8 cellular contexts compared by ENCODE assay signal in the genomic region with DNA sequence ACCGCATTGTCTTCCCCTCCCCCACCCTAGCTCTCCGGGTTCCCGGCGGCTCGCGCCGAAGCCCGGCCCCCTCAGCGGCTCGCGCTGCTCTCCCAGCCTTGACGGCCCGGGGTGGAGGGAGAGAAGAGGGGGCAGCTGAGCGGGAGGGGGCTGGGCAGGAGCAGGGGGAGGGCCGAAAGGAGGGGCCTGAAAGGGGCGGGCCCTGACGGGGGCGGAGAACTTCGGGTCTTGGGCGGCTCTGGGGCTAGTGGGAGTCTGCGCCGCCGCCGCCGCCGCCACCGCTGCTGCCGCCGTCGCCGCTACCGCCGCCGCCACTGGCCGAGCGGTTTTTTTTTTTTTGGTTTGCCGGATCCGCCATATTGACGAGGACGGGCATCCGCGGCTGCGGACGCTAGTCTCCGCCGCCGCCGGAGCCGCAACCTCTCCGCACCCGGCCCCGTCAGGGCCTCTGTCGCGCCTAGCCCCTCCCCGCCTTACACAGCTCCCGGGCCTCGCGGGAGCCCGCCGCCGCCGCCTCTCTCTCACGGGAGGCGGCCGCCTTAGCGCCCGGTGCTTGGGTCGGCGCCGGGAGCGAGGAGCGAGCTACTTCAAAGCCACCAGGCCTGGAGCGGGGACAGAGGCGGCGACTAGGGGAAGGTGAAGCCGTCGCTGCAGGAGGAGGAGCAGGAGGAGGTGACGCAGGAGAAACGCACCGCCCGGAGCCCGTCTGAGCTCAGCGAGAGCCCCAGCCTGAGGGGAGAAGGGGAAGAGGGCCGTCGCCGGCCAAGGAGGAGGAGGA. TPM values are rescaled to one million over a fixed set of nuclear protein-coding genes. Genes with fewer than 3 reads are reported as not detected.
DNase-seq lines count a peak whose midpoint lies in the region; ATAC-seq and TF ChIP-seq lines count a peak whose summit lies in the region.

A gene with protein sequence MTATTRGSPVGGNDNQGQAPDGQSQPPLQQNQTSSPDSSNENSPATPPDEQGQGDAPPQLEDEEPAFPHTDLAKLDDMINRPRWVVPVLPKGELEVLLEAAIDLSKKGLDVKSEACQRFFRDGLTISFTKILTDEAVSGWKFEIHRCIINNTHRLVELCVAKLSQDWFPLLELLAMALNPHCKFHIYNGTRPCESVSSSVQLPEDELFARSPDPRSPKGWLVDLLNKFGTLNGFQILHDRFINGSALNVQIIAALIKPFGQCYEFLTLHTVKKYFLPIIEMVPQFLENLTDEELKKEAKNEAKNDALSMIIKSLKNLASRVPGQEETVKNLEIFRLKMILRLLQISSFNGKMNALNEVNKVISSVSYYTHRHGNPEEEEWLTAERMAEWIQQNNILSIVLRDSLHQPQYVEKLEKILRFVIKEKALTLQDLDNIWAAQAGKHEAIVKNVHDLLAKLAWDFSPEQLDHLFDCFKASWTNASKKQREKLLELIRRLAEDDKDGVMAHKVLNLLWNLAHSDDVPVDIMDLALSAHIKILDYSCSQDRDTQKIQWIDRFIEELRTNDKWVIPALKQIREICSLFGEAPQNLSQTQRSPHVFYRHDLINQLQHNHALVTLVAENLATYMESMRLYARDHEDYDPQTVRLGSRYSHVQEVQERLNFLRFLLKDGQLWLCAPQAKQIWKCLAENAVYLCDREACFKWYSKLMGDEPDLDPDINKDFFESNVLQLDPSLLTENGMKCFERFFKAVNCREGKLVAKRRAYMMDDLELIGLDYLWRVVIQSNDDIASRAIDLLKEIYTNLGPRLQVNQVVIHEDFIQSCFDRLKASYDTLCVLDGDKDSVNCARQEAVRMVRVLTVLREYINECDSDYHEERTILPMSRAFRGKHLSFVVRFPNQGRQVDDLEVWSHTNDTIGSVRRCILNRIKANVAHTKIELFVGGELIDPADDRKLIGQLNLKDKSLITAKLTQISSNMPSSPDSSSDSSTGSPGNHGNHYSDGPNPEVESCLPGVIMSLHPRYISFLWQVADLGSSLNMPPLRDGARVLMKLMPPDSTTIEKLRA (N-terminal part only) (plus strand): TSS at position 341 of the 778 bp plus-strand sequence. CDS start 38,184 bp downstream, outside the sequence.

- no peaks in the 10 kb centered on the region for H3K4me1 ChIP-seq in ectodermal cell (ENCODE audit: control insufficient read depth, insufficient read depth, low read length)

- no peaks in the 10 kb centered on the region for H3K9me3 ChIP-seq in ectodermal cell (ENCODE audit: control insufficient read depth, low read length)

- H3K4me1 Mint-ChIP-seq in CD14-positive monocyte = peaks cover 37% of the 10 kb centered on the region

- no peaks in the 10 kb centered on the region for H3K36me3 ChIP-seq in ectodermal cell (ENCODE audit: control insufficient read depth, insufficient read depth, low read length)

- H3K27ac ChIP-seq in ectodermal cell (ENCODE audit: insufficient read depth, low read depth, low read length, poor library complexity, severe bottlenecking) = peak within 1 kb of the TSS; percentile 100

- ATAC-seq in GM19372 (IDR thresholded peaks at IDR 0.05; ENCODE audit: low read depth, unreplicated experiment) = peak; percentile 44
- peak; percentile 45 for ATAC-seq in HG03521 (IDR thresholded peaks at IDR 0.05; ENCODE audit: unreplicated experiment)

- H3K27ac Mint-ChIP-seq in CD14-positive monocyte = peak within 1 kb of the TSS; percentile 97 to 99 (median 98)

- peak within 1 kb of the TSS; percentile 75 for H3K4me3 ChIP-seq in ectodermal cell (ENCODE audit: insufficient read depth, low read depth, low read length)

- H3K4me3 Mint-ChIP-seq in CD14-positive monocyte = peak within 1 kb of the TSS; percentile 82 to 88

- DNase-seq in CD14-positive monocyte (ENCODE audit: low spot score) (peak; percentile 85), NCI-H82 treated with DMSO at 0.1 percent for 48 hours (lab: John Stamatoyannopoulos, UW; ENCODE audit: unreplicated experiment) (peak; percentile 69), medulla oblongata (ENCODE audit: extremely low spot score) (peak; percentile 89)
- DNase-seq in activated CD8-positive, alpha-beta memory T cell treated with anti-CD3 and anti-CD28 coated beads for 1 hour (ENCODE audit: extremely low read depth in 1 of 2, low read depth in 1 of 2) = peak; percentile 76 to 83
- peak; percentile 61 to 87 (median 76) for DNase-seq in stimulated activated CD4-positive, alpha-beta T cell treated with anti-CD3 and anti-CD28 coated beads, TNF-alpha, amount 100 ng/mL, for 48 hours (ENCODE audit: low read depth in 3 of 3)

- intact Hi-C loops in CD14-positive monocyte (cut with micrococcal nuclease) = loop anchor here (10.0 kb wide), 2 partner anchors 50 to 70 kb away; no protein-coding TSS in a partner anchor

- H3K36me3 Mint-ChIP-seq in CD14-positive monocyte = peaks cover 4 to 9% of the 10 kb centered on the region in 2 donors

- WGBS in ectodermal cell, 2 experiments = 0 to 1% methylated on average over 74 to 85 of the region's 86 CpGs

- H3K27me3 ChIP-seq in ectodermal cell (ENCODE audit: control insufficient read depth, insufficient read depth, low read length, poor library complexity, severe bottlenecking) = no peaks in the 10 kb centered on the region

- peaks cover 0 to 18% (median 3%) of the 10 kb centered on the region in 7 donors for H3K9me3 Mint-ChIP-seq in CD14-positive monocyte

- no peak for TF ChIP-seq CTCF in CD14-positive monocyte (IDR thresholded peaks at IDR 0.05)

- H3K27me3 Mint-ChIP-seq in CD14-positive monocyte (ENCODE audit: low read depth in 3 of 3) = peaks cover 0 to 56% (median 1%) of the 10 kb centered on the region in 3 donors

RNA-seq across cellular contexts. Expression of the gene that starts here (rescaled TPM):
- 10 to 100 TPM in 1 of 2 donors, 1 to 10 TPM in 1; 9.6 to 16.1 TPM for polyA plus RNA-seq in CD14-positive monocyte
- polyA plus RNA-seq in ectodermal cell (2013, experiment 1 of 4) = 54.2 TPM
- polyA plus RNA-seq in ectodermal cell (2013, experiment 2 of 4) = 68.4 TPM
- 38.0 TPM for polyA plus RNA-seq in ectodermal cell (2013, experiment 3 of 4)
- polyA plus RNA-seq in ectodermal cell (2013, experiment 4 of 4) = 49.3 TPM

Comparison
In these comparisons a context has a peak if more than half of its experiments do, and no peak if none do; other contexts are left out.
1. Peak in every context shown above with its lines: DNase-seq, ATAC-seq, H3K4me3 ChIP-seq and H3K27ac ChIP-seq.